ENCODE assay signal across 8 cellular contexts in genomic region chrX:17860811-17861495, GRCh38. TPM values are rescaled to one million over a fixed set of nuclear protein-coding genes. Genes with fewer than 3 reads are reported as not detected.
DNase-seq lines count a peak whose midpoint lies in the region; ATAC-seq and TF ChIP-seq lines count a peak whose summit lies in the region.

TSS of gene RAI2 (minus strand) at chrX:17861298. CDS start at chrX:17802010, 59,288 bp downstream.

- H3K27ac Mint-ChIP-seq in chondrocyte (ENCODE audit: unreplicated experiment), result no peak within 1 kb of the TSS

- H3K27ac ChIP-seq in SJSA1 (no peak within 1 kb of the TSS), mesendoderm (ENCODE audit: low read depth, low read length) (no peak within 1 kb of the TSS), subcutaneous abdominal adipose tissue (ENCODE audit: low read depth, low read length) (no peak within 1 kb of the TSS)

- no peak within 1 kb of the TSS for H2AK5ac ChIP-seq in mesendoderm (ENCODE audit: low read length)

- H4K5ac ChIP-seq in mesendoderm (ENCODE audit: low read length), result no peak within 1 kb of the TSS

- TF ChIP-seq CTCF in chondrocyte (IDR thresholded peaks at IDR 0.05) (peak; percentile 26), GM10248 (IDR thresholded peaks at IDR 0.05; ENCODE audit: control extremely low read depth, extremely low read depth, low read depth, missing control alignments) (no peak)

- peak within 1 kb of the TSS; percentile 25 for H3K4me2 ChIP-seq in mesendoderm (ENCODE audit: low read length)

- CTCF ChIA-PET in GM10248 (lab: Yijun Ruan, JAX), result no interaction called here

- ATAC-seq in GM18861 (IDR thresholded peaks at IDR 0.05; ENCODE audit: unreplicated experiment), result no peak

- no peak within 1 kb of the TSS for H2BK15ac ChIP-seq in mesendoderm (replicated peaks; ENCODE audit: low read depth)

- H3K4me3 Mint-ChIP-seq in chondrocyte (ENCODE audit: unreplicated experiment), result peak within 1 kb of the TSS; percentile 60

- no peak within 1 kb of the TSS for H3K23ac ChIP-seq in mesendoderm (ENCODE audit: low read length)

- H3K36me3 Mint-ChIP-seq in chondrocyte (ENCODE audit: low read depth), result no peaks in the 10 kb centered on the region

- no peaks in the 10 kb centered on the region for H3K9me3 Mint-ChIP-seq in chondrocyte (ENCODE audit: low read depth)

- H3K4ac ChIP-seq in mesendoderm (ENCODE audit: low read depth, low read length), result no peak within 1 kb of the TSS

- no CpG with 5 or more reads among the region's 98 CpGs for WGBS in mesendoderm (ENCODE audit: extremely low coverage, insufficient coverage, low lambda C conversion rate)

- H3K4me1 ChIP-seq in SJSA1 (replicated peaks) (no peaks in the 10 kb centered on the region; the same call in 1 of the 2 replicates), mesendoderm (ENCODE audit: control insufficient read depth, low read depth, low read length) (no peaks in the 10 kb centered on the region), subcutaneous abdominal adipose tissue (ENCODE audit: control insufficient read depth in 5 of 5, insufficient read depth in 5 of 5, low read length in 5 of 5) (peaks cover 0 to 14% (median 6%) of the 10 kb centered on the region in 5 donors)

- peaks cover 10% of the 10 kb centered on the region for H3K4me1 Mint-ChIP-seq in chondrocyte (ENCODE audit: low read depth)

- H3K27me3 ChIP-seq in SJSA1 (replicated peaks), result peaks cover 12% of the 10 kb centered on the region
- H3K27me3 ChIP-seq in mesendoderm (ENCODE audit: insufficient read depth, low read length, poor library complexity), result peaks cover 15% of the 10 kb centered on the region
- peaks cover 0 to 23% (median 14%) of the 10 kb centered on the region in 5 donors for H3K27me3 ChIP-seq in subcutaneous abdominal adipose tissue (ENCODE audit: control insufficient read depth in 5 of 5, insufficient read depth in 4 of 5, low read length in 5 of 5)

- H2BK120ac ChIP-seq in mesendoderm (ENCODE audit: low read depth, low read length), result no peak within 1 kb of the TSS

- no peak within 1 kb of the TSS for H2BK5ac ChIP-seq in mesendoderm (ENCODE audit: low read length)

- no peak within 1 kb of the TSS for H4K8ac ChIP-seq in mesendoderm (ENCODE audit: low read depth, low read length)

- H3K56ac ChIP-seq in mesendoderm (ENCODE audit: low read length), result no peak within 1 kb of the TSS

- H3K9ac ChIP-seq in mesendoderm (ENCODE audit: low read length) (no peak within 1 kb of the TSS), subcutaneous abdominal adipose tissue (ENCODE audit: low read length in 5 of 5) (peak within 1 kb of the TSS in 3 of 5 donors; percentile 30 to 50 (median 33))

- H3K9me3 ChIP-seq in SJSA1 (replicated peaks) (no peaks in the 10 kb centered on the region), subcutaneous abdominal adipose tissue (ENCODE audit: control insufficient read depth in 5 of 5, low read length in 5 of 5) (no peaks in the 10 kb centered on the region)

- POLR2A ChIA-PET in GM10248 (lab: Yijun Ruan, JAX), result no interaction called here

- peaks cover 67% of the 10 kb centered on the region for H3K27me3 Mint-ChIP-seq in chondrocyte (ENCODE audit: low read depth)

- no peaks in the 10 kb centered on the region for H3K79me2 ChIP-seq in mesendoderm (ENCODE audit: control insufficient read depth, insufficient read depth, low read length)

- DNase-seq in GM03348 (ENCODE audit: low spot score) (peak; percentile 36), SJSA1 (ENCODE audit: low read depth in 1 of 2, low spot score in 2 of 2) (no peak), chondrocyte (ENCODE audit: low spot score) (no peak), mesendoderm (peak; percentile 27), GM10248 (ENCODE audit: extremely low spot score) (no peak), SKM-1 (lab: John Stamatoyannopoulos, UW; ENCODE audit: unreplicated experiment) (no peak)

- H3K4me3 ChIP-seq in SJSA1, result peak within 1 kb of the TSS; percentile 33
- no peak within 1 kb of the TSS for H3K4me3 ChIP-seq in mesendoderm (ENCODE audit: low read length)
- H3K4me3 ChIP-seq in subcutaneous abdominal adipose tissue (ENCODE audit: low read depth in 1 of 5, low read length in 5 of 5), result peak within 1 kb of the TSS; percentile 63 to 80 (median 65)

- H3K36me3 ChIP-seq in SJSA1 (no peaks in the 10 kb centered on the region), mesendoderm (ENCODE audit: control insufficient read depth, insufficient read depth, low read length) (no peaks in the 10 kb centered on the region), subcutaneous abdominal adipose tissue (ENCODE audit: control insufficient read depth in 5 of 5, insufficient read depth in 5 of 5, low read length in 5 of 5) (no peaks in the 10 kb centered on the region)

- no peak within 1 kb of the TSS for H3K18ac ChIP-seq in mesendoderm (ENCODE audit: low read length)

- H3K79me1 ChIP-seq in mesendoderm (ENCODE audit: low read length), result no peaks in the 10 kb centered on the region

RNA-seq across cellular contexts. Expression of gene RAI2, which starts in this region (rescaled TPM):
- total RNA-seq in SJSA1 (2014; rRNA removed; shearing (Covaris generic)), result 0.13 TPM in 1 of 2 replicates, not detected in the other
- 0.85 to 0.97 TPM (median 0.87 TPM) in 3 replicates for total RNA-seq in chondrocyte
- polyA plus RNA-seq in mesendoderm (2013, experiment 1 of 2), result 1.3 TPM
- 1.1 TPM for polyA plus RNA-seq in mesendoderm (2013, experiment 2 of 2)

Comparison
In these comparisons a context has a peak if more than half of its experiments do, and no peak if none do; other contexts are left out.
1. DNase-seq: peak in GM03348 (single experiment) and mesendoderm (single experiment); none in SJSA1 (0 of 2), chondrocyte (single experiment), GM10248 (single experiment) and SKM-1 (single experiment).